26 cellular contexts compared by ENCODE assay signal in the genomic region with DNA sequence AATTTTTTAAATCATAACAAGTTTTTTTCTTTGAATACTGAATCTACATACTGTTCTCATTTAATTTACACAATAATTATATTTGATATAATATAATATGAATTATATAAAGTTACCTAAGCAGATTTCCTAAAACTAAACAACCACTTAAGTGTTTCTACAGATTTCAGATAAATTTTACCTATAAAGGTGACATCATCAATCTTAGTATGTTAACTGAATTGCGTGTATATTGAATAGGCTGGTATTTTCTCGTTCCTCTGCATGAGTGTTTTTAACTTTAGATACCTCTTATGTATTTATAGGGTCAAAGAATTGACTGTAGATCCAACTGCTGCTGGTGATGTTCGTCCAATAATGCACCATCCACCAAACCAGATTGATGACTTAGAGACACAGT.
"Had no signal": no experiment of that assay in that cellular context is flagged by ENCODE, and none has a peak within 500 bp of the region (broad histone marks: within the 10 kb centered on the region; RNA-seq: fewer than 3 reads in every experiment).

No MANE protein-coding gene starts in this region.

- H3K4me1 ChIP-seq: breast epithelium, left lung, lower lobe of right lung, neural progenitor cell, parathyroid adenoma, right atrium auricular region, thyroid gland, upper lobe of left lung had no signal

- H3K9me3 Mint-ChIP-seq: activated B cell treated with CpG ODN at 0.5 μM for 24 hours; activated naive CD8-positive, alpha-beta T cell treated with anti-CD3 and anti-CD28 coated beads, Interleukin-2, amount 10 ng/mL, durations not matched to agents 7 days and 5 days; natural killer cell; neural progenitor cell had no signal

- H2AFZ ChIP-seq: neural progenitor cell, parathyroid adenoma had no signal

- H3K79me2 ChIP-seq: parathyroid adenoma had no signal

- H3K4me2 ChIP-seq: neural progenitor cell had no signal

- H3K9ac ChIP-seq: neural progenitor cell, parathyroid adenoma had no signal

- DNase-seq: activated B cell treated with CpG ODN at 0.5 μM for 24 hours; activated CD4-positive, alpha-beta T cell treated with anti-CD3 and anti-CD28 coated beads, Interleukin-2, amount 50 U/mL, for 4 hours; activated CD8-positive, alpha-beta memory T cell treated with anti-CD3 and anti-CD28 coated beads for 24 hours; activated naive CD4-positive, alpha-beta T cell; activated naive CD8-positive, alpha-beta T cell treated with anti-CD3 and anti-CD28 coated beads, Interleukin-2, amount 10 ng/mL, durations not matched to agents 7 days and 5 days; activated T-cell treated with anti-CD3 and anti-CD28 coated beads, Interleukin-2, amount 50 U/mL, for 1 hour; amniotic stem cell; central memory CD4-positive, alpha-beta T cell; dermis blood vessel endothelial cell; effector CD4-positive, alpha-beta T cell; left lung; lower lobe of right lung; mesendoderm; natural killer cell; occipital lobe; stimulated activated CD4-positive, alpha-beta T cell treated with anti-CD3 and anti-CD28 coated beads, Interleukin-4, amount 100 ng/mL, for 1 hour; stomach; T-helper 2 cell; thyroid gland; upper lobe of left lung had no signal

- H3K4me3 ChIP-seq: breast epithelium, left lung, lower lobe of right lung, neural progenitor cell, right atrium auricular region, stomach, thyroid gland, upper lobe of left lung had no signal

- H3K4me3 Mint-ChIP-seq: activated B cell treated with CpG ODN at 0.5 μM for 24 hours; activated naive CD8-positive, alpha-beta T cell treated with anti-CD3 and anti-CD28 coated beads, Interleukin-2, amount 10 ng/mL, durations not matched to agents 7 days and 5 days; natural killer cell; neural progenitor cell had no signal

- H3K27ac ChIP-seq: breast epithelium, epithelial cell of prostate, left lung, lower lobe of right lung, neural progenitor cell, parathyroid adenoma, right atrium auricular region, stomach, thyroid gland, upper lobe of left lung had no signal

- H3K27me3 Mint-ChIP-seq: activated B cell treated with CpG ODN at 0.5 μM for 24 hours; activated naive CD8-positive, alpha-beta T cell treated with anti-CD3 and anti-CD28 coated beads, Interleukin-2, amount 10 ng/mL, durations not matched to agents 7 days and 5 days had no signal

- ATAC-seq: left lung, lower lobe of right lung, natural killer cell, SK-N-SH treated with all-trans-retinoic acid at 6 μM for 48 hours had no signal

- H3K36me3 ChIP-seq: breast epithelium had no signal

- H3K4me1 Mint-ChIP-seq: activated B cell treated with CpG ODN at 0.5 μM for 24 hours, natural killer cell, neural progenitor cell had no signal

- H3K36me3 Mint-ChIP-seq: natural killer cell had no signal

- H3K9me3 ChIP-seq: breast epithelium, left lung, lower lobe of right lung, right atrium auricular region, stomach, thyroid gland, upper lobe of left lung had no signal

- H3K27ac Mint-ChIP-seq: activated B cell treated with CpG ODN at 0.5 μM for 24 hours; activated naive CD8-positive, alpha-beta T cell treated with anti-CD3 and anti-CD28 coated beads, Interleukin-2, amount 10 ng/mL, durations not matched to agents 7 days and 5 days; neural progenitor cell had no signal

- H3K27me3 ChIP-seq: breast epithelium, left lung, neural progenitor cell, right atrium auricular region, stomach, thyroid gland, upper lobe of left lung had no signal
